11 cellular contexts compared by ENCODE assay signal in the genomic region with DNA sequence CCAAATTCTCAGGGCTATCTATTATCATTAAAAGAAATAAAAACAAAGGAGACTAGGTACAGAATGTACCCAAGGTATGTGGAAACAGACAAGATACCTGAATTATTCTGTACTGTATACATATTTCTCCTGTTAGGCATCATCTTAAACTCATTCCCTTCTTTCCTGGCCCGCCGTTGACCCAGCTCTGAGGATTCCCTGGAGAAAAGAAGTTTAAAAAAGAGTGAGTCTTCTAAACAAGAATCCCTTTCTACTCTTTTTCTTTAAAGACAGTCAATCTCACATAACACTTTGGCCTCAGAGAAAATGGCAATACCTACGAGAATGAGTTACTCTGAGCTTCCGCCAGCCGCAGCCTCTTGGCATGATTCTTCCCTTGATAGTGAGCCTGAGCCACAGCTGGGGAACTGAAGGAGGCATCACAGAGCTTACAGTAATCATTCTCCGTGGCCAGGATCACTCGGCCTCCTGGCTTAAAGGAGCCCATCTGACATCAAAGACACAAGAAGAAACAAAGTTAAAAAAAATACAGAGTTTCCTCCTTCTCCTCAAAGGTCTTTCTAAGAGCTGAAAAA. TPM values are rescaled to one million over a fixed set of nuclear protein-coding genes. Genes with fewer than 3 reads are reported as not detected.
DNase-seq lines count a peak whose midpoint lies in the region; ATAC-seq and TF ChIP-seq lines count a peak whose summit lies in the region.
"Had no signal": no experiment of that assay in that cellular context is flagged by ENCODE, and none has a peak within 500 bp of the region (broad histone marks: within the 10 kb centered on the region; RNA-seq: fewer than 3 reads in every experiment).

No MANE protein-coding gene starts in this region.

- H3K27ac ChIP-seq in parathyroid adenoma, result peak overlapping the region; percentile 58
- H3K27ac ChIP-seq: upper lobe of right lung had no signal

- TF ChIP-seq CTCF in chondrocyte (IDR thresholded peaks at IDR 0.05), result peak; percentile 28
- peak; percentile 26 for TF ChIP-seq CTCF in parathyroid adenoma (IDR thresholded peaks at IDR 0.05)

- peaks cover 12% of the 10 kb centered on the region for H3K4me1 ChIP-seq in parathyroid adenoma
- H3K4me1 ChIP-seq: upper lobe of right lung had no signal

- no peak overlapping the region for H3K4me3 ChIP-seq in parathyroid adenoma (ENCODE audit: low read depth, low read length)
- H3K4me3 ChIP-seq: upper lobe of right lung had no signal

- H3K36me3 ChIP-seq in parathyroid adenoma (ENCODE audit: control insufficient read depth, insufficient read depth, low read length), result no peaks in the 10 kb centered on the region

- H3K4me2 ChIP-seq in parathyroid adenoma (ENCODE audit: low read length), result no peak overlapping the region

- no peaks in the 10 kb centered on the region for H3K27me3 ChIP-seq in parathyroid adenoma (ENCODE audit: control insufficient read depth, insufficient read depth, low read length)
- H3K27me3 ChIP-seq: upper lobe of right lung had no signal

- no peaks in the 10 kb centered on the region for H3K79me2 ChIP-seq in parathyroid adenoma

- H3K9ac ChIP-seq in parathyroid adenoma, result no peak overlapping the region

- peak overlapping the region; percentile 0 for H3K4me3 Mint-ChIP-seq in activated CD4-positive, alpha-beta T cell treated with anti-CD3 and anti-CD28 coated beads, Interleukin-2, amount 10 ng/mL, durations not matched to agents 24 days and 14 days
- H3K4me3 Mint-ChIP-seq in T-helper 17 cell (no peak overlapping the region), chondrocyte (ENCODE audit: unreplicated experiment) (no peak overlapping the region)
- H3K4me3 Mint-ChIP-seq: neural crest cell had no signal

- DNase-seq in activated CD4-positive, alpha-beta T cell treated with anti-CD3 and anti-CD28 coated beads, Interleukin-2, amount 10 ng/mL, durations not matched to agents 24 days and 14 days, result peak; percentile 64
- DNase-seq in activated CD4-positive, alpha-beta T cell treated with anti-CD3 and anti-CD28 coated beads, Interleukin-2, amount 50 U/mL, for 4 hours, result no peak
- DNase-seq in T-helper 17 cell, result no peak
- DNase-seq in chondrocyte (ENCODE audit: low spot score), result no peak
- DNase-seq in C1 segment of cervical spinal cord (lab: John Stamatoyannopoulos, UW), result no peak
- no peak for DNase-seq in AG08395 (ENCODE audit: low spot score)
- DNase-seq in NCI-H1436 treated with DMSO at 0.1 percent for 48 hours (lab: John Stamatoyannopoulos, UW), result no peak
- DNase-seq: NCI-H2227 treated with DMSO at 0.1 percent for 48 hours, upper lobe of right lung had no signal

- H3K4me1 Mint-ChIP-seq in activated CD4-positive, alpha-beta T cell treated with anti-CD3 and anti-CD28 coated beads, Interleukin-2, amount 10 ng/mL, durations not matched to agents 24 days and 14 days, result peaks cover 12% of the 10 kb centered on the region
- peaks cover 10% of the 10 kb centered on the region for H3K4me1 Mint-ChIP-seq in T-helper 17 cell
- H3K4me1 Mint-ChIP-seq in chondrocyte (ENCODE audit: low read depth), result peaks cover 27% of the 10 kb centered on the region

- no peaks in the 10 kb centered on the region for H3K9me3 Mint-ChIP-seq in activated CD4-positive, alpha-beta T cell treated with anti-CD3 and anti-CD28 coated beads, Interleukin-2, amount 10 ng/mL, durations not matched to agents 24 days and 14 days
- no peaks in the 10 kb centered on the region for H3K9me3 Mint-ChIP-seq in chondrocyte (ENCODE audit: low read depth)
- H3K9me3 Mint-ChIP-seq: neural crest cell had no signal

- no peak for ATAC-seq in T-helper 17 cell
- ATAC-seq: upper lobe of right lung had no signal

- intact Hi-C loops in activated CD4-positive, alpha-beta T cell treated with anti-CD3 and anti-CD28 coated beads, Interleukin-2, amount 10 ng/mL, durations not matched to agents 24 days and 14 days (cut with micrococcal nuclease), result loop anchor here (1.0 kb wide), 1 partner anchor 10 kb away; no protein-coding TSS in a partner anchor

- H3K9me3 ChIP-seq in T-helper 17 cell (ENCODE audit: control insufficient read depth, low read length, poor library complexity, severe bottlenecking), result no peaks in the 10 kb centered on the region
- H3K9me3 ChIP-seq in parathyroid adenoma (ENCODE audit: control insufficient read depth, low read length), result no peaks in the 10 kb centered on the region
- H3K9me3 ChIP-seq: upper lobe of right lung had no signal

- peak overlapping the region; percentile 74 for H2AFZ ChIP-seq in parathyroid adenoma

- peaks cover 12% of the 10 kb centered on the region for H3K36me3 Mint-ChIP-seq in activated CD4-positive, alpha-beta T cell treated with anti-CD3 and anti-CD28 coated beads, Interleukin-2, amount 10 ng/mL, durations not matched to agents 24 days and 14 days (ENCODE audit: low read depth)
- H3K36me3 Mint-ChIP-seq in T-helper 17 cell (ENCODE audit: low read depth), result no peaks in the 10 kb centered on the region
- H3K36me3 Mint-ChIP-seq in chondrocyte (ENCODE audit: low read depth), result peaks cover 9% of the 10 kb centered on the region

- no peaks in the 10 kb centered on the region for H3K27me3 Mint-ChIP-seq in activated CD4-positive, alpha-beta T cell treated with anti-CD3 and anti-CD28 coated beads, Interleukin-2, amount 10 ng/mL, durations not matched to agents 24 days and 14 days
- H3K27me3 Mint-ChIP-seq in T-helper 17 cell (no peaks in the 10 kb centered on the region), chondrocyte (ENCODE audit: low read depth) (no peaks in the 10 kb centered on the region)

- peak overlapping the region; percentile 10 for H3K27ac Mint-ChIP-seq in activated CD4-positive, alpha-beta T cell treated with anti-CD3 and anti-CD28 coated beads, Interleukin-2, amount 10 ng/mL, durations not matched to agents 24 days and 14 days
- H3K27ac Mint-ChIP-seq in T-helper 17 cell, result peak overlapping the region; percentile 45
- H3K27ac Mint-ChIP-seq in chondrocyte (ENCODE audit: unreplicated experiment), result peak overlapping the region; percentile 84

RNA-seq across cellular contexts. Expression of gene ZMAT3, which starts 44.2 kb away (rescaled TPM):
- total RNA-seq in activated CD4-positive, alpha-beta T cell treated with anti-CD3 and anti-CD28 coated beads, Interleukin-2, amount 10 ng/mL, durations not matched to agents 24 days and 14 days, result 11.8 and 13.1 TPM in 2 replicates
- 10 to 100 TPM; 18.1 to 19.0 TPM for total RNA-seq in T-helper 17 cell
- 80.6 to 108 TPM (median 80.7 TPM) in 3 replicates for total RNA-seq in chondrocyte

Comparison
In these comparisons a context has a peak if more than half of its experiments do, and no peak if none do; other contexts are left out.
1. H3K27ac Mint-ChIP-seq: peak in every context shown above with its lines; median percentile 84 in chondrocyte; 45 in T-helper 17 cell; 10 in activated CD4-positive, alpha-beta T cell treated with anti-CD3 and anti-CD28 coated beads, Interleukin-2, amount 10 ng/mL, durations not matched to agents 24 days and 14 days.